ENCODE assay signal across 2 cellular contexts in genomic region chr3:34002569-34003100, GRCh38.
TF ChIP-seq lines count a peak whose summit lies in the region.

No MANE protein-coding gene starts in this region.

TF ChIP-seq in A549, 52 proteins besides CTCF, POLR2A, EP300 and RAD21:
- TF ChIP-seq BCL3 (IDR thresholded peaks at IDR 0.05) (no peak), HMGXB4 (CRISPR knock-in tag; IDR thresholded peaks at IDR 0.05; ENCODE audit: borderline replicate concordance) (no peak), JUNB (IDR thresholded peaks at IDR 0.05) (no peak)

TF ChIP-seq in IMR-90, 13 proteins besides CTCF, POLR2A, EP300 and RAD21 (continued from another document):
- TF ChIP-seq USF2 (IDR thresholded peaks at IDR 0.05; ENCODE audit: low read depth, low read length), result no peak
- TF ChIP-seq CEBPB (IDR thresholded peaks at IDR 0.05; ENCODE audit: low read depth, low read length), result no peak
- TF ChIP-seq SMC3 (IDR thresholded peaks at IDR 0.05; ENCODE audit: low read depth, low read length), result no peak
- no peak for TF ChIP-seq NFE2L2 (IDR thresholded peaks at IDR 0.05; ENCODE audit: low read depth, low read length)
- no peak for TF ChIP-seq ELK1 (IDR thresholded peaks at IDR 0.05; ENCODE audit: borderline replicate concordance, low read depth, low read length)
- TF ChIP-seq RCOR1 (IDR thresholded peaks at IDR 0.05; ENCODE audit: insufficient replicate concordance, low read length), result no peak
- TF ChIP-seq BHLHE40 (IDR thresholded peaks at IDR 0.05; ENCODE audit: low read depth, low read length), result no peak
- TF ChIP-seq MAZ (IDR thresholded peaks at IDR 0.05; ENCODE audit: borderline replicate concordance, low read depth, low read length), result no peak
